Comparison of ENCODE assay signal across 8 cellular contexts in the genomic region with DNA sequence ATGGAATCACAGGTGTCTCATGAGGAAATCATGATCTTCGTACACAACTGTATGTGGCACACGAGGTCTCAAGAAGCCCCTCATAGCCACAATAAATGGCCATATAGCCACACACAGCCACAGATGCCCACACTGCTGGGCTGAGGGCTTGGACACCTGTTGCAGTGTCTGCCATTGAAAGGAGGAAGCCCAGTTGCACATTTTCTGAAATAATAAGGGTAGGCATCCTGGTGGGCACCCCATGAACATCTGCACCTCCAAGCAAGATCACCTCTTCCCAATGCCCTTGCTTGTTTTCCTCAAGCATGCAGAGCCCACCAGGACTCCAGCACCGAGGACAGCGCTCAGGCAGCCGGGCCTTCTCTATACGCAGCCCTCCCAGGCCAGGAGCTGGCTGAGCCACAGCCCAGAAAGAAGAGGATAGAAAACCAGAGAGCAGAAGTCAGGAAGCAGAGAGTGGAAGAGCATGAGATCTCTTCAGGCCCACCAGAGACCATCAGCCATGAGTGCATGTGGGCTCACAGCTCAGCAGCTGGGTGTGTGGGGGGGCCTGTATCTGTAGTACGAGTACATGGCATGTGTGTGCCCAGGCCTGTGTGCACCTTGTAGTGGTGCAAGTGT. TPM values are rescaled to one million over a fixed set of nuclear protein-coding genes. Genes with fewer than 3 reads are reported as not detected.
DNase-seq lines count a peak whose midpoint lies in the region; ATAC-seq and TF ChIP-seq lines count a peak whose summit lies in the region.

No MANE protein-coding gene starts in this region.

- no peak overlapping the region for H3K4me2 ChIP-seq in OCI-LY7 (ENCODE audit: low read length)

- peak; percentile 60 for ATAC-seq in Right ventricle myocardium inferior
- peak; percentile 81 for ATAC-seq in left ventricle myocardium superior
- no peak for ATAC-seq in HG02870 (IDR thresholded peaks at IDR 0.05; ENCODE audit: unreplicated experiment)

- no peaks in the 10 kb centered on the region for H3K79me2 ChIP-seq in OCI-LY7 (ENCODE audit: insufficient read depth, low read depth, low read length)

- no peaks in the 10 kb centered on the region for H4K20me1 ChIP-seq in OCI-LY7 (ENCODE audit: insufficient read depth, low read length)

- POLR2A ChIA-PET in OCI-LY7 (lab: Charles Lee), result interaction anchor here (0.6 kb wide), 1 partner anchor 822 kb away, joined by 3 read pairs; no protein-coding TSS in a partner anchor

- no peak overlapping the region for H2AFZ ChIP-seq in OCI-LY7 (ENCODE audit: low read length)

- peak overlapping the region in 2 of 3 donors; percentile 24 to 79 for H3K9ac ChIP-seq in skeletal muscle tissue (ENCODE audit: low read depth in 1 of 3, low read length in 3 of 3)

- H3K27me3 ChIP-seq in right atrium auricular region, result no peaks in the 10 kb centered on the region
- peaks cover 6 to 11% (median 7%) of the 10 kb centered on the region in 3 donors for H3K27me3 ChIP-seq in skeletal muscle tissue (ENCODE audit: control insufficient read depth in 3 of 3, insufficient read depth in 3 of 3, low read length in 3 of 3)

- no TSS peak for BruUV-seq in OCI-LY7 (replicated peaks; lab: Mats Ljungman, UMichigan)

- peaks cover 0 to 22% of the 10 kb centered on the region in 2 donors for H3K4me1 ChIP-seq in right atrium auricular region
- peaks cover 27 to 62% (median 55%) of the 10 kb centered on the region in 3 donors for H3K4me1 ChIP-seq in skeletal muscle tissue (ENCODE audit: control insufficient read depth in 3 of 3, insufficient read depth in 3 of 3, low read length in 3 of 3)
- H3K4me1 ChIP-seq in OCI-LY7 (ENCODE audit: insufficient read depth, low read length, poor library complexity, severe bottlenecking), result no peaks in the 10 kb centered on the region

- no peak overlapping the region for H3K4me3 ChIP-seq in right atrium auricular region
- peak overlapping the region in 1 of 3 donors; percentile 66 for H3K4me3 ChIP-seq in skeletal muscle tissue (ENCODE audit: low read length in 3 of 3)
- H3K4me3 ChIP-seq in OCI-LY7 (ENCODE audit: low read depth, low read length, poor library complexity, severe bottlenecking), result no peak overlapping the region

- DNase-seq in Right ventricle myocardium inferior (ENCODE audit: missing footprints) (no peak), right atrium auricular region (ENCODE audit: low spot score) (no peak), left ventricle myocardium superior (peak; percentile 71), OCI-LY7 (ENCODE audit: low spot score) (no peak), NCI-H526 (lab: John Stamatoyannopoulos, UW) (no peak)
- peak; percentile 18 for DNase-seq in activated naive CD4-positive, alpha-beta T cell treated with anti-CD3 and anti-CD28 coated beads, Interleukin-2, amount 50 U/mL, for 16 hours

- H3K9me2 ChIP-seq in OCI-LY7 (ENCODE audit: insufficient read depth, low read length), result no peaks in the 10 kb centered on the region

- H3K9me3 ChIP-seq in right atrium auricular region (no peaks in the 10 kb centered on the region), skeletal muscle tissue (ENCODE audit: control insufficient read depth in 3 of 3, low read length in 3 of 3) (no peaks in the 10 kb centered on the region), OCI-LY7 (ENCODE audit: low read length) (no peaks in the 10 kb centered on the region)

- no peak overlapping the region for H3K27ac ChIP-seq in right atrium auricular region
- H3K27ac ChIP-seq in skeletal muscle tissue (ENCODE audit: low read depth, low read length), result peak overlapping the region; percentile 69
- H3K27ac ChIP-seq in OCI-LY7 (ENCODE audit: low read depth, low read length, poor library complexity, severe bottlenecking), result no peak overlapping the region

- intact Hi-C loops in Right ventricle myocardium inferior (cut with DNase I) (no loop called here), left ventricle myocardium superior (cut with micrococcal nuclease) (no loop called here), OCI-LY7 (cut with micrococcal nuclease; ENCODE audit: unreplicated experiment) (no loop called here)

- no peak for TF ChIP-seq CTCF in right atrium auricular region (IDR thresholded peaks at IDR 0.05)
- TF ChIP-seq CTCF in OCI-LY7 (conservative IDR thresholded peaks at IDR 0.05; ENCODE audit: low read length), result no peak

- CTCF ChIA-PET in OCI-LY7 (lab: Charles Lee; ENCODE audit: unreplicated experiment), result no interaction called here

- no peaks in the 10 kb centered on the region for H3K36me3 ChIP-seq in right atrium auricular region
- no peaks in the 10 kb centered on the region for H3K36me3 ChIP-seq in skeletal muscle tissue (ENCODE audit: control insufficient read depth in 3 of 3, insufficient read depth in 3 of 3, low read length in 3 of 3)
- no peaks in the 10 kb centered on the region for H3K36me3 ChIP-seq in OCI-LY7 (ENCODE audit: insufficient read depth, low read length)

RNA-seq across cellular contexts. Expression of a gene that starts 1.0 kb away (rescaled TPM):
- total RNA-seq in Right ventricle myocardium inferior (3.4 TPM), right atrium auricular region (1 to 10 TPM in 1 of 2 donors, under 1 TPM in 1; 0.71 to 1.6 TPM), left ventricle myocardium superior (4.4 TPM), skeletal muscle tissue (3.1 TPM), OCI-LY7 (2022) (not detected in 2 replicates)
- total RNA-seq in OCI-LY7 (2014; rRNA removed; shearing (Covaris generic)), result 0.39 TPM in 1 of 2 replicates, not detected in the other

RNA-seq across cellular contexts. Expression of a gene that starts 48.0 kb away (rescaled TPM):
- total RNA-seq in Right ventricle myocardium inferior (not detected), right atrium auricular region (not detected), left ventricle myocardium superior (not detected), skeletal muscle tissue (not detected), OCI-LY7 (2022) (not detected in 2 replicates)
- total RNA-seq in OCI-LY7 (2014; rRNA removed; shearing (Covaris generic)), result not detected in 2 replicates

Comparison
In these comparisons a context has a peak if more than half of its experiments do, and no peak if none do; other contexts are left out.
1. DNase-seq: peak in activated naive CD4-positive, alpha-beta T cell treated with anti-CD3 and anti-CD28 coated beads, Interleukin-2, amount 50 U/mL, for 16 hours (single experiment) and left ventricle myocardium superior (single experiment); none in Right ventricle myocardium inferior (single experiment), right atrium auricular region (single experiment), OCI-LY7 (single experiment) and NCI-H526 (0 of 2).